In genomic region chr5:98975682-98976407, GRCh38 we compare ENCODE assay signal across 18 cellular contexts. TPM values are rescaled to one million over a fixed set of nuclear protein-coding genes. Genes with fewer than 3 reads are reported as not detected.
A peak's percentile ranks its signal among the peaks of the same experiment; 100 is the strongest.
DNase-seq lines count a peak whose midpoint lies in the region; ATAC-seq and TF ChIP-seq lines count a peak whose summit lies in the region.
"Had no signal": no experiment of that assay in that cellular context is flagged by ENCODE, and none has a peak within 500 bp of the region (broad histone marks: within the 10 kb centered on the region; RNA-seq: fewer than 3 reads in every experiment).

No MANE protein-coding gene starts in this region.

- H3K79me2 ChIP-seq in PC-9 (ENCODE audit: low read depth): no peaks in the 10 kb centered on the region

- no peak overlapping the region for H2AFZ ChIP-seq in PC-9

- H3K9ac ChIP-seq in BLaER1 treated with 17β-estradiol and CSF1 and Interleukin-3, amounts not matched to agents 10 nM and 100 nM: no peak overlapping the region

- intact Hi-C loops in PC-9 (cut with micrococcal nuclease; ENCODE audit: unreplicated experiment) (no loop called here), heart right ventricle (cut with DNase I) (no loop called here)

- H3K9me2 ChIP-seq in PC-9 (ENCODE audit: insufficient read depth): 0 out of 2 replicates have a peak, but pooled peaks cover 4% of the 10 kb centered on the region

- H3K27ac ChIP-seq in BLaER1 treated with 17β-estradiol and CSF1 and Interleukin-3, amounts not matched to agents 10 nM and 100 nM: no peak overlapping the region
- H3K27ac ChIP-seq in PC-9 (no peak overlapping the region), heart right ventricle (no peak overlapping the region)
- H3K27ac ChIP-seq: colonic mucosa, SJCRH30, suprapubic skin had no signal

- no peaks in the 10 kb centered on the region for H3K27me3 ChIP-seq in BLaER1 treated with 17β-estradiol and CSF1 and Interleukin-3, amounts not matched to agents 10 nM and 100 nM
- H3K27me3 ChIP-seq in PC-9 (ENCODE audit: insufficient read depth, low read depth) (no peaks in the 10 kb centered on the region), heart right ventricle (no peaks in the 10 kb centered on the region)
- H3K27me3 ChIP-seq: colonic mucosa, SJCRH30, suprapubic skin had no signal

- TF ChIP-seq CTCF in PC-9 (conservative IDR thresholded peaks at IDR 0.05) (no peak), heart right ventricle (IDR thresholded peaks at IDR 0.05) (no peak)

- H3F3A ChIP-seq in PC-9 (ENCODE audit: insufficient read depth, low read depth): no peaks in the 10 kb centered on the region

- 77 to 78% methylated on average over 4 of the region's 4 CpGs for whole genome bisulfite sequencing in heart right ventricle, 2 donors

- peaks cover 4 to 15% (median 13%) of the 10 kb centered on the region in 10 experiments; a peak in 18 of 20 replicates for H3K4me1 ChIP-seq in BLaER1 treated with 17β-estradiol and CSF1 and Interleukin-3, amounts not matched to agents 10 nM and 100 nM
- H3K4me1 ChIP-seq in PC-9 (replicated peaks; ENCODE audit: insufficient read depth) (peaks cover 10% of the 10 kb centered on the region), heart right ventricle (no peaks in the 10 kb centered on the region)
- H3K4me1 ChIP-seq: colonic mucosa, HAP-1, SJCRH30, suprapubic skin had no signal

- no peak overlapping the region for H3K4me3 ChIP-seq in BLaER1 treated with 17β-estradiol and CSF1 and Interleukin-3, amounts not matched to agents 10 nM and 100 nM
- H3K4me3 ChIP-seq in PC-9 (no peak overlapping the region), heart right ventricle (no peak overlapping the region)
- H3K4me3 ChIP-seq: colonic mucosa, HAP-1, SJCRH30, suprapubic skin had no signal

- CTCF ChIA-PET in PC-9 (lab: Charles Lee): no interaction called here

- no TSS peak for BruUV-seq in PC-9 (replicated peaks; lab: Mats Ljungman, UMichigan)

- POLR2A ChIA-PET in PC-9 (lab: Charles Lee; ENCODE audit: unreplicated experiment): no interaction called here

- H3K36me3 ChIP-seq in BLaER1 treated with 17β-estradiol and CSF1 and Interleukin-3, amounts not matched to agents 10 nM and 100 nM: no peaks in the 10 kb centered on the region
- H3K36me3 ChIP-seq in PC-9 (ENCODE audit: low read depth): no peaks in the 10 kb centered on the region
- H3K36me3 ChIP-seq in heart right ventricle: no peaks in the 10 kb centered on the region
- H3K36me3 ChIP-seq: colonic mucosa, HAP-1, SJCRH30, suprapubic skin had no signal

- DNase-seq in PC-9: no peak
- DNase-seq in heart right ventricle: no peak
- no peak for DNase-seq in NOMO-1 treated with DMSO at 0.1 percent for 48 hours (lab: John Stamatoyannopoulos, UW; ENCODE audit: unreplicated experiment)
- no peak for DNase-seq in DMS 273 treated with DMSO at 0.1 percent for 48 hours (lab: John Stamatoyannopoulos, UW)
- DNase-seq: activated CD4-positive, CD25-positive, alpha-beta regulatory T cell treated with anti-CD3 and anti-CD28 coated beads, Interleukin-2, amount 50 U/mL, for 72 hours; activated naive CD4-positive, alpha-beta T cell; colonic mucosa; GDM1; Karpas-422; NCI-H524; SJCRH30; stimulated activated CD4-positive, alpha-beta T cell treated with anti-CD3 and anti-CD28 coated beads, Interleukin-4, amount 100 ng/mL, for 24 hours had no signal

- H3K4me2 ChIP-seq in BLaER1 treated with 17β-estradiol and CSF1 and Interleukin-3, amounts not matched to agents 10 nM and 100 nM: peak overlapping the region in 10 of 11 experiments; percentile 9 to 63 (median 37); a peak in 19 of 22 replicates
- H3K4me2 ChIP-seq in PC-9: no peak overlapping the region; the same call in 1 of the 2 replicates

- H4K20me1 ChIP-seq in BLaER1 treated with 17β-estradiol and CSF1 and Interleukin-3, amounts not matched to agents 10 nM and 100 nM: no peaks in the 10 kb centered on the region
- no peaks in the 10 kb centered on the region for H4K20me1 ChIP-seq in PC-9 (ENCODE audit: insufficient read depth)

- no peaks in the 10 kb centered on the region for H3K9me3 ChIP-seq in BLaER1 treated with 17β-estradiol and CSF1 and Interleukin-3, amounts not matched to agents 10 nM and 100 nM (replicated peaks in 1 of 11)
- H3K9me3 ChIP-seq in PC-9 (ENCODE audit: insufficient read depth, low read depth): no peaks in the 10 kb centered on the region; the same call in 1 of the 2 replicates
- H3K9me3 ChIP-seq in heart right ventricle: no peaks in the 10 kb centered on the region
- H3K9me3 ChIP-seq: colonic mucosa, HAP-1, SJCRH30, suprapubic skin had no signal

- ATAC-seq in GM19328 (IDR thresholded peaks at IDR 0.05; ENCODE audit: unreplicated experiment) (peak; percentile 79), HG02798 (IDR thresholded peaks at IDR 0.05; ENCODE audit: poor library complexity, unreplicated experiment) (peak; percentile 69), HG03558 (IDR thresholded peaks at IDR 0.05; ENCODE audit: extremely low read depth, unreplicated experiment) (peak; percentile 92), heart right ventricle (no peak)

RNA-seq across cellular contexts. Expression of gene CHD1, which starts 47.0 kb away (rescaled TPM):
- total RNA-seq in PC-9 (2021): 23.3 and 30.5 TPM in 2 replicates
- 10 to 100 TPM in 9 of 10 donors, 1 to 10 TPM in 1; 9.9 to 19.6 (median 15.1) TPM for total RNA-seq in heart right ventricle
- 10 to 100 TPM in 1 of 2 donors, 1 to 10 TPM in 1; 6.5 to 20.4 TPM for polyA plus RNA-seq in heart right ventricle

Comparison
In these comparisons a context has a peak if more than half of its experiments do, and no peak if none do; other contexts are left out.
1. ATAC-seq: peak in GM19328 (single experiment), HG02798 (single experiment) and HG03558 (single experiment); none in heart right ventricle (0 of 8).